ENCODE assay signal across 19 cellular contexts in genomic region chr1:78081980-78082860, GRCh38. TPM values are rescaled to one million over a fixed set of nuclear protein-coding genes. Genes with fewer than 3 reads are reported as not detected.
A peak's percentile ranks its signal among the peaks of the same experiment; 100 is the strongest.
DNase-seq lines count a peak whose midpoint lies in the region; ATAC-seq and TF ChIP-seq lines count a peak whose summit lies in the region.
"Had no signal": no experiment of that assay in that cellular context is flagged by ENCODE, and none has a peak within 500 bp of the region (broad histone marks: within the 10 kb centered on the region; RNA-seq: fewer than 3 reads in every experiment).

No MANE protein-coding gene starts in this region.

- DNase-seq in SK-N-SH (no peak), fibroblast of lung (ENCODE audit: low read depth in 2 of 2) (peak in 1 of 2 donors; percentile 74), lung microvascular endothelial cell (ENCODE audit: low read depth in 2 of 2) (peak; percentile 31 to 89), NCI-H446 (lab: John Stamatoyannopoulos, UW) (no peak), T-helper 2 cell (no peak)
- DNase-seq: activated CD4-positive, alpha-beta T cell treated with anti-CD3 and anti-CD28 coated beads for 4 hours; activated CD8-positive, alpha-beta memory T cell treated with anti-CD3 and anti-CD28 coated beads, Interleukin-2, amount 50 U/mL, for 4 hours; activated naive CD4-positive, alpha-beta T cell treated with anti-CD3 and anti-CD28 coated beads for 36 hours; C1 segment of cervical spinal cord; caudate nucleus; DMS 273 treated with DMSO at 0.1 percent for 48 hours; hippocampal formation; KBM-7; naive thymus-derived CD8-positive, alpha-beta T cell; NCI-H1092 treated with DMSO at 0.1 percent for 48 hours; stimulated activated CD4-positive, alpha-beta T cell treated with anti-CD3 and anti-CD28 coated beads, Interleukin-2, amount 100 ng/mL, for 24 hours had no signal

- CTCF ChIA-PET in SK-N-SH (lab: Yijun Ruan, JAX), result interaction anchor here (2.1 kb wide), 1 partner anchor 33 kb away, joined by 6 read pairs; no protein-coding TSS in a partner anchor

- no peaks in the 10 kb centered on the region for H3K9me2 ChIP-seq in SK-N-SH

- H3K4me1 ChIP-seq in SK-N-SH (ENCODE audit: control insufficient read depth in 1 of 2, insufficient read depth in 2 of 2, low read depth in 1 of 2, low read length in 1 of 2) (peaks cover 0 to 11% of the 10 kb centered on the region in 2 experiments; a peak in 2 of 4 replicates), fibroblast of lung (ENCODE audit: control insufficient read depth, extremely low read depth, insufficient read depth, low read length) (peaks cover 10% of the 10 kb centered on the region)

- ATAC-seq in SK-N-SH treated with all-trans-retinoic acid at 6 μM for 48 hours (no peak), GM21576 (IDR thresholded peaks at IDR 0.05; ENCODE audit: unreplicated experiment) (no peak)
- no peak for ATAC-seq in activated CD4-positive, CD25-positive, alpha-beta regulatory T cell treated with anti-CD3 and anti-CD28 coated beads, Interleukin-2, amount 50 U/mL, for 24 hours
- ATAC-seq: naive thymus-derived CD8-positive, alpha-beta T cell had no signal

- H3K9me3 ChIP-seq in SK-N-SH (peaks cover 6% of the 10 kb centered on the region; the same call in 1 of the 2 replicates), fibroblast of lung (ENCODE audit: control insufficient read depth, insufficient read depth, low read depth, low read length) (no peaks in the 10 kb centered on the region)

- POLR2A ChIA-PET in SK-N-SH (lab: Yijun Ruan, JAX), result no interaction called here

- H3K9ac ChIP-seq in SK-N-SH (no peak overlapping the region), fibroblast of lung (ENCODE audit: insufficient read depth, low read length) (no peak overlapping the region)

- H3K4me3 ChIP-seq in SK-N-SH (ENCODE audit: low read depth in 2 of 2, low read length in 1 of 2), result no peak overlapping the region
- no peak overlapping the region for H3K4me3 ChIP-seq in fibroblast of lung (replicated peaks in 1 of 4; ENCODE audit: control extremely low read depth in 1 of 4, insufficient read depth in 1 of 4, low read depth in 3 of 4, low read length in 4 of 4)

- no peaks in the 10 kb centered on the region for H3K79me2 ChIP-seq in SK-N-SH (ENCODE audit: insufficient read depth)
- H3K79me2 ChIP-seq in fibroblast of lung (ENCODE audit: control insufficient read depth, insufficient read depth, low read length), result no peaks in the 10 kb centered on the region

- H3K36me3 ChIP-seq in SK-N-SH (replicated peaks in 1 of 2; ENCODE audit: control insufficient read depth in 1 of 2, insufficient read depth in 2 of 2, low read length in 1 of 2), result peaks cover 0 to 5% of the 10 kb centered on the region in 2 experiments
- no peaks in the 10 kb centered on the region for H3K36me3 ChIP-seq in fibroblast of lung (ENCODE audit: control insufficient read depth, insufficient read depth, low read length)

- no peaks in the 10 kb centered on the region for H3K27me3 ChIP-seq in SK-N-SH (ENCODE audit: insufficient read depth)
- no peaks in the 10 kb centered on the region for H3K27me3 ChIP-seq in fibroblast of lung (ENCODE audit: control insufficient read depth, insufficient read depth, low read length)

- TF ChIP-seq EP300 in SK-N-SH (IDR thresholded peaks at IDR 0.05; ENCODE audit: borderline replicate concordance in 1 of 2, low read depth in 1 of 2, low read length in 1 of 2), result no peak

- peaks cover 6% of the 10 kb centered on the region for H3F3A ChIP-seq in SK-N-SH (replicated peaks; ENCODE audit: insufficient read depth)

- no peaks in the 10 kb centered on the region for H4K20me1 ChIP-seq in SK-N-SH (ENCODE audit: insufficient read depth)
- no peaks in the 10 kb centered on the region for H4K20me1 ChIP-seq in fibroblast of lung (ENCODE audit: control insufficient read depth, extremely low read depth, insufficient read depth, low read length)

- H3K27ac ChIP-seq in SK-N-SH (ENCODE audit: low read depth in 2 of 2, low read length in 1 of 2), result peak overlapping the region in 1 of 2 experiments; percentile 11; a peak in 1 of 4 replicates
- H3K27ac ChIP-seq in fibroblast of lung (ENCODE audit: insufficient read depth, low read length), result no peak overlapping the region

- TF ChIP-seq CTCF in SK-N-SH (IDR thresholded peaks at IDR 0.05) (no peak), fibroblast of lung (conservative IDR thresholded peaks at IDR 0.05 in 1 of 2, IDR thresholded peaks at IDR 0.05 in 1 of 2; ENCODE audit: low read depth in 1 of 2, low read length in 2 of 2) (no peak)

- WGBS in SK-N-SH (ENCODE audit: low lambda C conversion rate), result 85% methylated on average over 5 of the region's 5 CpGs

- H3K4me2 ChIP-seq in SK-N-SH, result no peak overlapping the region
- no peak overlapping the region for H3K4me2 ChIP-seq in fibroblast of lung (ENCODE audit: extremely low read depth, insufficient read depth, low read length)

- H2AFZ ChIP-seq in SK-N-SH (ENCODE audit: low read depth), result 0 out of 2 replicates have a peak overlapping the region, but pooled peaks have one; percentile 32
- peak overlapping the region; percentile 29 for H2AFZ ChIP-seq in fibroblast of lung (ENCODE audit: low read length)

- TF ChIP-seq RAD21 in SK-N-SH (IDR thresholded peaks at IDR 0.05; ENCODE audit: low read length), result no peak

TF ChIP-seq in SK-N-SH, 30 proteins besides CTCF, POLR2A, EP300 and RAD21 (continues in another document):
- TF ChIP-seq TEAD4 (IDR thresholded peaks at IDR 0.05; ENCODE audit: borderline replicate concordance, insufficient read depth), result no peak
- no peak for TF ChIP-seq TCF12 (IDR thresholded peaks at IDR 0.05)
- no peak for TF ChIP-seq YY1 (IDR thresholded peaks at IDR 0.05; ENCODE audit: low read depth)
- TF ChIP-seq USF2 (IDR thresholded peaks at IDR 0.05; ENCODE audit: borderline replicate concordance, low read depth, low read length), result no peak
- no peak for TF ChIP-seq GATA2 (CRISPR knock-in tag; IDR thresholded peaks at IDR 0.05)
- no peak for TF ChIP-seq RXRA (IDR thresholded peaks at IDR 0.05; ENCODE audit: borderline replicate concordance, low read depth)
- TF ChIP-seq EZH2phosphoT487 (IDR thresholded peaks at IDR 0.05; ENCODE audit: borderline replicate concordance, low read depth), result no peak
- TF ChIP-seq SIN3A (IDR thresholded peaks at IDR 0.05; ENCODE audit: borderline replicate concordance, low read depth, low read length), result no peak
- TF ChIP-seq SMC3 (IDR thresholded peaks at IDR 0.05; ENCODE audit: low read depth, low read length), result no peak
- no peak for TF ChIP-seq USF1 (IDR thresholded peaks at IDR 0.05; ENCODE audit: borderline replicate concordance, low read depth)
- TF ChIP-seq CHD2 (IDR thresholded peaks at IDR 0.05; ENCODE audit: low read length, partially characterized antibody), result no peak

TF ChIP-seq in SK-N-SH treated with all-trans-retinoic acid at 6 μM for 48 hours, 23 proteins besides CTCF, POLR2A, EP300 and RAD21 (continues in another document):
- TF ChIP-seq BACH2 (CRISPR knock-in tag; IDR thresholded peaks at IDR 0.05; ENCODE audit: borderline replicate concordance) (no peak), ISL1 (CRISPR knock-in tag; IDR thresholded peaks at IDR 0.05) (no peak), CSDC2 (CRISPR knock-in tag; IDR thresholded peaks at IDR 0.05) (no peak), SNAI2 (CRISPR knock-in tag; IDR thresholded peaks at IDR 0.05) (no peak), GLIS3 (CRISPR knock-in tag; IDR thresholded peaks at IDR 0.05) (no peak), PPARA (CRISPR knock-in tag; IDR thresholded peaks at IDR 0.05; ENCODE audit: borderline replicate concordance) (no peak)
- TF ChIP-seq, protein P1, sequence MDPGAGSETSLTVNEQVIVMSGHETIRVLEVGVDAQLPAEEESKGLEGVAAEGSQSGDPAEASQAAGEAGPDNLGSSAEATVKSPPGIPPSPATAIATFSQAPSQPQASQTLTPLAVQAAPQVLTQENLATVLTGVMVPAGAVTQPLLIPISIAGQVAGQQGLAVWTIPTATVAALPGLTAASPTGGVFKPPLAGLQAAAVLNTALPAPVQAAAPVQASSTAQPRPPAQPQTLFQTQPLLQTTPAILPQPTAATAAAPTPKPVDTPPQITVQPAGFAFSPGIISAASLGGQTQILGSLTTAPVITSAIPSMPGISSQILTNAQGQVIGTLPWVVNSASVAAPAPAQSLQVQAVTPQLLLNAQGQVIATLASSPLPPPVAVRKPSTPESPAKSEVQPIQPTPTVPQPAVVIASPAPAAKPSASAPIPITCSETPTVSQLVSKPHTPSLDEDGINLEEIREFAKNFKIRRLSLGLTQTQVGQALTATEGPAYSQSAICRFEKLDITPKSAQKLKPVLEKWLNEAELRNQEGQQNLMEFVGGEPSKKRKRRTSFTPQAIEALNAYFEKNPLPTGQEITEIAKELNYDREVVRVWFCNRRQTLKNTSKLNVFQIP (CRISPR knock-in tag; IDR thresholded peaks at IDR 0.05; ENCODE audit: borderline replicate concordance, low read depth), result no peak
- TF ChIP-seq, protein P2, sequence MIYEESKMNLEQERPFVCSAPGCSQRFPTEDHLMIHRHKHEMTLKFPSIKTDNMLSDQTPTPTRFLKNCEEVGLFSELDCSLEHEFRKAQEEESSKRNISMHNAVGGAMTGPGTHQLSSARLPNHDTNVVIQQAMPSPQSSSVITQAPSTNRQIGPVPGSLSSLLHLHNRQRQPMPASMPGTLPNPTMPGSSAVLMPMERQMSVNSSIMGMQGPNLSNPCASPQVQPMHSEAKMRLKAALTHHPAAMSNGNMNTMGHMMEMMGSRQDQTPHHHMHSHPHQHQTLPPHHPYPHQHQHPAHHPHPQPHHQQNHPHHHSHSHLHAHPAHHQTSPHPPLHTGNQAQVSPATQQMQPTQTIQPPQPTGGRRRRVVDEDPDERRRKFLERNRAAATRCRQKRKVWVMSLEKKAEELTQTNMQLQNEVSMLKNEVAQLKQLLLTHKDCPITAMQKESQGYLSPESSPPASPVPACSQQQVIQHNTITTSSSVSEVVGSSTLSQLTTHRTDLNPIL (CRISPR knock-in tag; IDR thresholded peaks at IDR 0.05; ENCODE audit: low read depth), result no peak

RNA-seq across cellular contexts. Expression of gene GIPC2, which starts 36.5 kb away (rescaled TPM):
- polyA plus RNA-seq in SK-N-SH (2012; rRNA removed) (0.02 TPM in 1 of 2 replicates, not detected in the other), fibroblast of lung (0.35 and 0.56 TPM in 2 replicates)
- polyA plus RNA-seq in SK-N-SH (2012; cell fraction: cytosol; rRNA removed), result 0.04 TPM in 2 replicates
- not detected in 2 replicates for polyA plus RNA-seq in SK-N-SH (2012; cell fraction: nucleus; rRNA removed)
- total RNA-seq in fibroblast of lung (0.50 and 0.77 TPM in 2 replicates), lung microvascular endothelial cell (25.3 and 32.3 TPM in 2 replicates)
- 0.30 and 0.51 TPM in 2 replicates for polyA plus RNA-seq in fibroblast of lung (2012)
- not detected in 2 replicates for polyA minus RNA-seq in fibroblast of lung (ENCODE audit: low replicate concordance)

Comparison
In these comparisons a context has a peak if more than half of its experiments do, and no peak if none do; other contexts are left out.
1. DNase-seq: peak in lung microvascular endothelial cell (2 of 2); none in SK-N-SH (single experiment), NCI-H446 (0 of 2) and T-helper 2 cell (0 of 5).
2. RNA of gene GIPC2, which starts 36.5 kb away (total RNA-seq): 25.3 to 32.3 TPM in lung microvascular endothelial cell; 0.50 to 0.77 TPM in fibroblast of lung; every median in the first group is over 10 times any median in the second.